In the genomic region with DNA sequence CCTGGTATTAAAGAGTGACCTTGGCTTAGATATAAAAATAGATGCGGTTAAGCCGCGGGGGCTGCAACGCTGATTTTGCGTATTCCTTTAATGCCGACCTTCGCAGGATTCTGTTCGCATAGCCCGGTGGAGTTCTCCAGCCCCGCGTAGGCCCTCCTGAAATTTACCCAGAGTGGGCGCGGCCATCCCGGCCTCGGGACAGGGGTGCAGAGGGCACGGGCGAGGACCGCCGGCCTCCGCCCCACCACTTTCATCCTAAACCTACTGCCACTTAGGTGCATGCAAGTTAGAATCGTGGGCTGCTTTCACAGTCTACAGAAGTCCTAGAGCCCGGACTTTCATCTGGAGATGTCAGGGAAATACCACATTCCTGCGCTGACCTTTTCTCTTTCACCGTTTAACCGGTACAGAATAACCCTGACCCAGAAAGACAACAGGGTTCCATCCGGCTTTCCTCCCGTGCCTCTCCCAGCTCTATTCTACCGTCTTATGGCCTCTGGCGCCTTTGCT, we compare ENCODE assay signal across 8 cellular contexts. TPM values are rescaled to one million over a fixed set of nuclear protein-coding genes. Genes with fewer than 3 reads are reported as not detected.
DNase-seq lines count a peak whose midpoint lies in the region; ATAC-seq, FAIRE-seq and TF ChIP-seq lines count a peak whose summit lies in the region.

No MANE protein-coding gene starts in this region.

- H3K27ac ChIP-seq in Karpas-422 (ENCODE audit: low read length), result no peak overlapping the region

- H3K27me3 Mint-ChIP-seq in effector memory CD8-positive, alpha-beta T cell, result peaks cover 0 to 7% of the 10 kb centered on the region in 2 donors
- peaks cover 0 to 18% (median 7%) of the 10 kb centered on the region in 3 donors for H3K27me3 Mint-ChIP-seq in naive B cell

- no peaks in the 10 kb centered on the region for H3K27me3 ChIP-seq in Karpas-422 (ENCODE audit: low read length)

- H3K4me1 ChIP-seq in Karpas-422 (ENCODE audit: low read length), result no peaks in the 10 kb centered on the region

- H3K36me3 ChIP-seq in Karpas-422 (ENCODE audit: insufficient read depth, low read length), result no peaks in the 10 kb centered on the region

- H3K4me3 ChIP-seq in Karpas-422 (ENCODE audit: low read length), result no peak overlapping the region

- FAIRE-seq in H54 (lab: Jason Lieb, UNC), result no peak

- H3K4me3 Mint-ChIP-seq in effector memory CD8-positive, alpha-beta T cell, result peak overlapping the region; percentile 87 to 88
- H3K4me3 Mint-ChIP-seq in naive B cell, result peak overlapping the region; percentile 87 to 95 (median 90)

- H3K4me2 ChIP-seq in Karpas-422 (ENCODE audit: low read depth, low read length, poor library complexity, severe bottlenecking), result no peak overlapping the region

- no peaks in the 10 kb centered on the region for H3K79me2 ChIP-seq in Karpas-422 (ENCODE audit: low read length)

- peaks cover 31 to 42% of the 10 kb centered on the region in 2 donors for H3K4me1 Mint-ChIP-seq in effector memory CD8-positive, alpha-beta T cell (ENCODE audit: low read depth in 2 of 2)
- H3K4me1 Mint-ChIP-seq in naive B cell, result peaks cover 18 to 37% (median 24%) of the 10 kb centered on the region in 3 donors

- H4K20me1 ChIP-seq in Karpas-422 (ENCODE audit: insufficient read depth, low read depth, low read length), result no peaks in the 10 kb centered on the region

- no peaks in the 10 kb centered on the region for H3K9me2 ChIP-seq in Karpas-422 (replicated peaks; ENCODE audit: insufficient read depth, low read length)

- no peak overlapping the region for H3K9ac ChIP-seq in Karpas-422 (ENCODE audit: low read length)

- H3K36me3 Mint-ChIP-seq in effector memory CD8-positive, alpha-beta T cell (ENCODE audit: insufficient read depth), result peaks cover 13% of the 10 kb centered on the region
- peaks cover 0 to 4% of the 10 kb centered on the region in 2 donors for H3K36me3 Mint-ChIP-seq in naive B cell

- peak overlapping the region; percentile 92 to 95 for H3K27ac Mint-ChIP-seq in effector memory CD8-positive, alpha-beta T cell
- peak overlapping the region; percentile 44 to 93 (median 87) for H3K27ac Mint-ChIP-seq in naive B cell

- TF ChIP-seq POLR2A in H54 (IDR thresholded peaks at IDR 0.05; ENCODE audit: low read depth, low read length), result no peak

- ATAC-seq in GM19455 (IDR thresholded peaks at IDR 0.05; ENCODE audit: unreplicated experiment) (peak; percentile 16), naive B cell (ENCODE audit: low read depth in 2 of 2) (peak; percentile 4)
- ATAC-seq in effector memory CD8-positive, alpha-beta T cell (replicated peaks), result peak; percentile 2

- DNase-seq in NCI-H69 (lab: John Stamatoyannopoulos, UW), result peak; percentile 47
- no peak for DNase-seq in effector memory CD8-positive, alpha-beta T cell
- DNase-seq in naive B cell, result no peak
- no peak for DNase-seq in NCI-H82 (lab: John Stamatoyannopoulos, UW)
- no peak for DNase-seq in NCI-H1105 (lab: John Stamatoyannopoulos, UW)
- DNase-seq in H54 (ENCODE audit: insufficient read length, low spot score), result no peak
- no peak for DNase-seq in Karpas-422

- H2AFZ ChIP-seq in Karpas-422 (ENCODE audit: low read length), result no peak overlapping the region

- H3K9me3 Mint-ChIP-seq in effector memory CD8-positive, alpha-beta T cell, result no peaks in the 10 kb centered on the region
- no peaks in the 10 kb centered on the region for H3K9me3 Mint-ChIP-seq in naive B cell

- H3K9me3 ChIP-seq in Karpas-422 (ENCODE audit: low read length), result no peaks in the 10 kb centered on the region

RNA-seq across cellular contexts. Expression of a gene that starts 0.5 kb away (rescaled TPM):
- 1 to 10 TPM; 3.0 to 9.2 (median 7.5) TPM for polyA plus RNA-seq in naive B cell (ENCODE audit: low read depth in 6 of 6)
- not detected in 2 replicates for total RNA-seq in Karpas-422 (2014; rRNA removed; shearing (Covaris generic); ENCODE audit: low replicate concordance)
